In the genomic region with DNA sequence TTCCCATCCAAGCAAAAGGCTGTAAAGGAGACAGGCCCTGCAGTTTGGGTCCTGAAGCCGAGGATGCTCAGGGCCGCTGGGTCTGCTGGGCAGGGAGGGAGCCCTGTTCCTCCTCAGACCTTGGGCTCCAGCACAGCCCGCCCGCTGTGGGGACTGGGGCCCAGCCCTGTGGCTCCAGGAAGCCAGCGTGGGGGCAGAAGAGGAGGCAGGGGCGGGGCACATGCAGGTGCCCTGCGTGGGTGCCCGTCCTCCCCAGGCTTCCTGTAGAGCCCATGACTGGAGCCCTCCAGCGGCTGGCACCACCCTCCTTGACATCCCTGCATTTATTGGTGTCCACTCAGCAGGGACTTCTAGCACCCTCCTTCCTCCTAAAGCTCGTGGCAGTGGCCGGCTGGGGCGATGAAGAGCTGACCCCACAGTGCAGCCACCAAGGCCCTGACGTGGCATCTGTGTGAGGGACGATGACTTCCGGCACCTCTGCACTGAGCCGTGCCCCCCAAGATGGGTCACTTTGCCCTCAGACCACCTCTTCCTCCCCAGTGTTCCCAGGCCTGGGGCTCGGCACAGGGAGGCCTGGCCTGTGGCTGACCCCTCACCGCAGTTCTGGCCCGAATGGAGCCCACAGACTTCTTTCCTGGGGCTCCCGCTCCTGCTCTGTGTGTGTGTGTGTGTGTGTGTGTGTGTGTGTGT, we compare ENCODE assay signal across 19 cellular contexts. TPM values are rescaled to one million over a fixed set of nuclear protein-coding genes. Genes with fewer than 3 reads are reported as not detected.
A peak's percentile ranks its signal among the peaks of the same experiment; 100 is the strongest.
DNase-seq lines count a peak whose midpoint lies in the region; ATAC-seq and TF ChIP-seq lines count a peak whose summit lies in the region.
"Had no signal": no experiment of that assay in that cellular context is flagged by ENCODE, and none has a peak within 500 bp of the region (broad histone marks: within the 10 kb centered on the region; RNA-seq: fewer than 3 reads in every experiment).

No MANE protein-coding gene starts in this region.

- H2BK5ac ChIP-seq in H9 (ENCODE audit: insufficient read length, low read length), result no peak overlapping the region

- H4K8ac ChIP-seq in H9 (replicated peaks; ENCODE audit: insufficient read length, low read depth, low read length), result no peak overlapping the region

- H2BK20ac ChIP-seq in H9 (ENCODE audit: low read depth, low read length, poor library complexity, severe bottlenecking), result no peak overlapping the region

- H3K4me1 ChIP-seq in BLaER1 treated with 17β-estradiol and CSF1 and Interleukin-3, amounts not matched to agents 10 nM and 100 nM, result peaks cover 24 to 76% (median 54%) of the 10 kb centered on the region in 10 experiments
- H3K4me1 ChIP-seq in H9 (ENCODE audit: insufficient read depth, low read length) (no peaks in the 10 kb centered on the region), mucosa of descending colon (ENCODE audit: low read depth) (no peaks in the 10 kb centered on the region)
- H3K4me1 ChIP-seq: A549 had no signal

- H3K14ac ChIP-seq in H9 (ENCODE audit: insufficient read depth, low read length), result no peak overlapping the region

- H4K91ac ChIP-seq in H9 (ENCODE audit: insufficient read length, low read depth, low read length), result no peak overlapping the region

- peak; percentile 7 for ATAC-seq in mucosa of descending colon
- ATAC-seq in GM21447 (IDR thresholded peaks at IDR 0.05; ENCODE audit: unreplicated experiment), result no peak
- ATAC-seq: CD8-positive, alpha-beta T cell had no signal

- H3K79me1 ChIP-seq in H9 (ENCODE audit: insufficient read depth, low read depth, low read length, poor library complexity, severe bottlenecking), result no peaks in the 10 kb centered on the region

- DNase-seq in H9, result no peak
- peak; percentile 87 for DNase-seq in chondrocyte (ENCODE audit: low spot score)
- DNase-seq in mucosa of descending colon, result peak in 1 of 3 donors; percentile 15
- DNase-seq in stimulated activated CD4-positive, alpha-beta T cell treated with anti-CD3 and anti-CD28 coated beads, Interleukin-12 subunit alpha, Interleukin-12 subunit beta, amount 100 ng/mL, for 4 hours, result no peak
- no peak for DNase-seq in MV-4-11 (lab: John Stamatoyannopoulos, UW)
- DNase-seq: CD8-positive, alpha-beta T cell; H7; Kasumi-1; MM.1S; NCI-H1105; NCI-H510A; NCI-H774; SIG-M5 had no signal

- no peak overlapping the region for H2BK12ac ChIP-seq in H9 (ENCODE audit: insufficient read length, low read depth, low read length)

- peaks cover 0 to 16% (median 16%) of the 10 kb centered on the region in 3 experiments; a peak in 5 of 7 replicates for H3K36me3 Mint-ChIP-seq in H9 (ENCODE audit: insufficient read depth in 1 of 3, low read depth in 3 of 3)
- H3K36me3 Mint-ChIP-seq in chondrocyte (ENCODE audit: low read depth), result peaks cover 4% of the 10 kb centered on the region
- H3K36me3 Mint-ChIP-seq: IgD-negative memory B cell had no signal

- H2AFZ ChIP-seq in H9 (ENCODE audit: low read length), result no peak overlapping the region

- H3K4ac ChIP-seq in H9 (ENCODE audit: low read depth, low read length), result no peak overlapping the region

- no peak overlapping the region for H2AK5ac ChIP-seq in H9 (ENCODE audit: insufficient read length, low read length)

- no peak overlapping the region for H4K5ac ChIP-seq in H9 (ENCODE audit: insufficient read length, low read depth, low read length)

- no peak overlapping the region for H2BK15ac ChIP-seq in H9 (ENCODE audit: low read depth, low read length)

- TF ChIP-seq CTCF in H9 (conservative IDR thresholded peaks at IDR 0.05), result no peak
- TF ChIP-seq CTCF in chondrocyte (IDR thresholded peaks at IDR 0.05), result no peak
- no peak for TF ChIP-seq CTCF in mucosa of descending colon (IDR thresholded peaks at IDR 0.05)

- no peaks in the 10 kb centered on the region for H3K23me2 ChIP-seq in H9 (ENCODE audit: insufficient read length, low read depth, low read length, poor library complexity, severe bottlenecking)

- peaks cover 35 to 51% (median 47%) of the 10 kb centered on the region in 11 experiments for H3K36me3 ChIP-seq in BLaER1 treated with 17β-estradiol and CSF1 and Interleukin-3, amounts not matched to agents 10 nM and 100 nM
- no peaks in the 10 kb centered on the region for H3K36me3 ChIP-seq in mucosa of descending colon (ENCODE audit: low read depth)

- H3K27ac Mint-ChIP-seq in H9 (peak overlapping the region in 2 of 3 experiments; percentile 33 to 52; a peak in 2 of 7 replicates), chondrocyte (ENCODE audit: unreplicated experiment) (no peak overlapping the region)
- H3K27ac Mint-ChIP-seq: IgD-negative memory B cell had no signal

- no peak overlapping the region for H3K4me3 ChIP-seq in BLaER1 treated with 17β-estradiol and CSF1 and Interleukin-3, amounts not matched to agents 10 nM and 100 nM
- no peak overlapping the region for H3K4me3 ChIP-seq in mucosa of descending colon
- H3K4me3 ChIP-seq: A549 had no signal

- H3K79me2 ChIP-seq in H9 (ENCODE audit: insufficient read depth, low read length), result no peaks in the 10 kb centered on the region

- H3K56ac ChIP-seq in H9 (ENCODE audit: insufficient read length, low read depth, low read length), result no peak overlapping the region

- H3K27ac ChIP-seq in BLaER1 treated with 17β-estradiol and CSF1 and Interleukin-3, amounts not matched to agents 10 nM and 100 nM, result no peak overlapping the region
- no peak overlapping the region for H3K27ac ChIP-seq in H9 (ENCODE audit: insufficient read length, low read depth, low read length)
- H3K27ac ChIP-seq: A549, HL-60 had no signal

- no peak overlapping the region for H3K18ac ChIP-seq in H9 (ENCODE audit: insufficient read length, low read depth, low read length)

- WGBS in H9 (ENCODE audit: extremely low coverage, insufficient read length, low lambda C conversion rate), result no CpG with 5 or more reads among the region's 20 CpGs

- H3K27me3 ChIP-seq in BLaER1 treated with 17β-estradiol and CSF1 and Interleukin-3, amounts not matched to agents 10 nM and 100 nM, result no peaks in the 10 kb centered on the region
- no peaks in the 10 kb centered on the region for H3K27me3 ChIP-seq in H9 (ENCODE audit: insufficient read depth, low read length)

- no peak overlapping the region; a peak in 1 of 5 replicates for H3K4me3 Mint-ChIP-seq in H9
- H3K4me3 Mint-ChIP-seq in chondrocyte (ENCODE audit: unreplicated experiment), result no peak overlapping the region
- H3K4me3 Mint-ChIP-seq: CD8-positive, alpha-beta T cell had no signal

- intact Hi-C loops in mucosa of descending colon (cut with DNase I, micrococcal nuclease), result no loop called here

- H3K9ac ChIP-seq in BLaER1 treated with 17β-estradiol and CSF1 and Interleukin-3, amounts not matched to agents 10 nM and 100 nM, result peak overlapping the region in 7 of 11 experiments; percentile 6 to 52 (median 36); a peak in 8 of 22 replicates
- no peak overlapping the region for H3K9ac ChIP-seq in H9 (ENCODE audit: extremely low read depth, insufficient read length, low read length)

- no peak overlapping the region for H3K23ac ChIP-seq in H9 (ENCODE audit: insufficient read length, low read depth, low read length)

- peaks cover 2% of the 10 kb centered on the region for H3K27me3 Mint-ChIP-seq in H9 (ENCODE audit: low read depth)
- H3K27me3 Mint-ChIP-seq in chondrocyte (ENCODE audit: low read depth), result no peaks in the 10 kb centered on the region

- H3K4me1 Mint-ChIP-seq in H9 (peaks cover 0 to 4% of the 10 kb centered on the region in 2 experiments; a peak in 2 of 4 replicates), chondrocyte (ENCODE audit: low read depth) (peaks cover 4% of the 10 kb centered on the region)

- no peak overlapping the region for H3T11ph ChIP-seq in H9 (ENCODE audit: low read length)

- H3K4me2 ChIP-seq in BLaER1 treated with 17β-estradiol and CSF1 and Interleukin-3, amounts not matched to agents 10 nM and 100 nM, result peak overlapping the region; percentile 9 to 76 (median 51); a peak in 20 of 22 replicates
- no peak overlapping the region for H3K4me2 ChIP-seq in H9 (ENCODE audit: insufficient read depth, insufficient read length, low read length)
- H3K4me2 ChIP-seq: A549 had no signal

- H3K9me3 ChIP-seq in BLaER1 treated with 17β-estradiol and CSF1 and Interleukin-3, amounts not matched to agents 10 nM and 100 nM (replicated peaks in 1 of 11), result no peaks in the 10 kb centered on the region
- H3K9me3 ChIP-seq in H9 (ENCODE audit: control insufficient read depth, low read depth, low read length) (no peaks in the 10 kb centered on the region), mucosa of descending colon (no peaks in the 10 kb centered on the region)
- H3K9me3 ChIP-seq: A549 had no signal

- H2BK120ac ChIP-seq in H9 (ENCODE audit: low read depth, low read length, poor library complexity, severe bottlenecking), result no peak overlapping the region

- H3K9me3 Mint-ChIP-seq in H9, result no peaks in the 10 kb centered on the region
- H3K9me3 Mint-ChIP-seq in chondrocyte (ENCODE audit: low read depth), result no peaks in the 10 kb centered on the region
- H3K9me3 Mint-ChIP-seq: CD8-positive, alpha-beta T cell; IgD-negative memory B cell had no signal

- peaks cover 59 to 100% (median 90%) of the 10 kb centered on the region in 11 experiments for H4K20me1 ChIP-seq in BLaER1 treated with 17β-estradiol and CSF1 and Interleukin-3, amounts not matched to agents 10 nM and 100 nM
- no peaks in the 10 kb centered on the region for H4K20me1 ChIP-seq in H9 (ENCODE audit: control insufficient read depth, insufficient read depth, insufficient read length)

RNA-seq across cellular contexts. Expression of a gene that starts 9.9 kb away (rescaled TPM):
- total RNA-seq in H9 (2021) (3.6 and 5.0 TPM in 2 replicates), chondrocyte (2.8 to 4.3 TPM (median 3.1 TPM) in 3 replicates), mucosa of descending colon (1 to 10 TPM; 1.1 to 2.2 (median 1.4) TPM)
- total RNA-seq: HT1080 had no signal

RNA-seq across cellular contexts. Expression of a gene that starts 27.8 kb away (rescaled TPM):
- total RNA-seq in H9 (2021), result 38.8 and 39.9 TPM in 2 replicates
- total RNA-seq in chondrocyte, result 27.3 to 29.7 TPM (median 27.4 TPM) in 3 replicates
- total RNA-seq in mucosa of descending colon, result 10 to 100 TPM; 28.2 to 80.7 (median 48.5) TPM

RNA-seq across cellular contexts. Expression of a gene that starts 42.3 kb away (rescaled TPM):
- total RNA-seq in H9 (2021) (667 and 694 TPM in 2 replicates), chondrocyte (363 to 615 TPM (median 378 TPM) in 3 replicates), mucosa of descending colon (100 to 1,000 TPM; 538 to 819 (median 692) TPM)
